Comparison of ENCODE assay signal across 1 cellular context in the genomic region with DNA sequence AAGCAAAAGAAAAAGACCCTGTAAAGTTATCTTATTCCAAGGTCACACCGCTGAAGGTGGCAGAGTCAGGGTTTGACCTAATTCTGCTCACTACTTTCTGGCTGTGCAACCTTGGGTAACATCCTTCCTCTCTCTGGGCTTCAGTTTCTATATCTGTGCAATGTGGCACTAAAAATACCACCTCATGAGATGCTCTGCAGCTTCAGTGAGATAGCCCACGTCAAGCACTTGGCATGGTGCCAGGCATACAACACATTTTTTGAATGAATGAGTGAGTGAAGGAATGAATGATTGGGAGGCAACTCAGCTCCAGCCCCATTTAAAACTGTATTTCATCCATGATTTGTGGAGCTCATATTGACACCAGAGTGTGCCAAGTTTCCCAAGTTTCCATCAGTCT.
TF ChIP-seq lines count a peak whose summit lies in the region.

No MANE protein-coding gene starts in this region.

TF ChIP-seq in SK-N-SH treated with all-trans-retinoic acid at 6 μM for 48 hours, 23 proteins besides CTCF, POLR2A, EP300 and RAD21 (continued from another document):
- TF ChIP-seq ESRRG (CRISPR knock-in tag; IDR thresholded peaks at IDR 0.05) = no peak
